ENCODE assay signal across 15 cellular contexts in genomic region chr11:73991471-73992006, GRCh38. TPM values are rescaled to one million over a fixed set of nuclear protein-coding genes. Genes with fewer than 3 reads are reported as not detected.
DNase-seq lines count a peak whose midpoint lies in the region; ATAC-seq, FAIRE-seq and TF ChIP-seq lines count a peak whose summit lies in the region.
"Had no signal": no experiment of that assay in that cellular context is flagged by ENCODE, and none has a peak within 500 bp of the region (broad histone marks: within the 10 kb centered on the region; RNA-seq: fewer than 3 reads in every experiment).

No MANE protein-coding gene starts in this region.

- intact Hi-C loops in CD14-positive monocyte (cut with micrococcal nuclease): no loop called here

- H3K79me1 ChIP-seq in trophoblast cell (ENCODE audit: low read length): no peaks in the 10 kb centered on the region

- H3K18ac ChIP-seq in trophoblast cell (ENCODE audit: low read length): no peak overlapping the region

- H3K9ac ChIP-seq in trophoblast cell (ENCODE audit: low read length): no peak overlapping the region

- no peaks in the 10 kb centered on the region for H3K36me3 ChIP-seq in trophoblast cell (ENCODE audit: control insufficient read depth in 1 of 2, insufficient read depth in 2 of 2, low read length in 2 of 2)

- FAIRE-seq in GM12892 (lab: Jason Lieb, UNC): no peak

- no peak for TF ChIP-seq CTCF in CD14-positive monocyte (IDR thresholded peaks at IDR 0.05)

- DNase-seq in CD14-positive monocyte (ENCODE audit: low spot score) (peak; percentile 10), GM12892 (ENCODE audit: insufficient read length) (no peak), trophoblast cell (no peak), left lobe of liver (ENCODE audit: low spot score) (no peak)
- DNase-seq in activated naive CD8-positive, alpha-beta T cell treated with anti-CD3 and anti-CD28 coated beads, Interleukin-2, amount 50 U/mL, for 24 hours: no peak
- DNase-seq: activated CD4-positive, alpha-beta T cell treated with anti-CD3 and anti-CD28 coated beads, Interleukin-2, amount 10 ng/mL, durations not matched to agents 24 days and 14 days; GDM1; stimulated activated CD4-positive, alpha-beta T cell treated with anti-CD3 and anti-CD28 coated beads, Interleukin-4, amount 100 ng/mL, for 4 hours had no signal

- H4K91ac ChIP-seq in trophoblast cell (ENCODE audit: low read depth, low read length): no peak overlapping the region

- no peak overlapping the region for H2BK5ac ChIP-seq in trophoblast cell (ENCODE audit: low read depth, low read length, poor library complexity)

- H3K9me3 ChIP-seq in trophoblast cell (ENCODE audit: insufficient read depth, low read depth, low read length): no peaks in the 10 kb centered on the region

- H2AFZ ChIP-seq in trophoblast cell (ENCODE audit: insufficient read depth, low read length, poor library complexity): no peak overlapping the region

- H3K4me3 ChIP-seq in trophoblast cell (ENCODE audit: low read depth, low read length): no peak overlapping the region

- H4K12ac ChIP-seq in trophoblast cell (ENCODE audit: low read depth, low read length): no peak overlapping the region

- peak overlapping the region in 4 of 7 donors; percentile 12 to 73 (median 60) for H3K27ac Mint-ChIP-seq in CD14-positive monocyte
- peak overlapping the region; percentile 65 for H3K27ac Mint-ChIP-seq in activated naive CD8-positive, alpha-beta T cell treated with anti-CD3 and anti-CD28 coated beads, Interleukin-2, amount 50 U/mL, for 24 hours

- H3K4me2 ChIP-seq in trophoblast cell (ENCODE audit: low read length): no peak overlapping the region

- H3K4me1 ChIP-seq in trophoblast cell (ENCODE audit: control insufficient read depth in 1 of 2, insufficient read depth in 2 of 2, low read length in 2 of 2): no peaks in the 10 kb centered on the region

- no peak overlapping the region for H3K4ac ChIP-seq in trophoblast cell (ENCODE audit: low read depth, low read length)

- H3K4me3 Mint-ChIP-seq in CD14-positive monocyte: no peak overlapping the region
- H3K4me3 Mint-ChIP-seq in activated naive CD8-positive, alpha-beta T cell treated with anti-CD3 and anti-CD28 coated beads, Interleukin-2, amount 50 U/mL, for 24 hours: no peak overlapping the region
- H3K4me3 Mint-ChIP-seq: activated CD4-positive, alpha-beta T cell treated with anti-CD3 and anti-CD28 coated beads, Interleukin-2, amount 10 ng/mL, durations not matched to agents 24 days and 14 days had no signal

- H2BK12ac ChIP-seq in trophoblast cell (ENCODE audit: low read length): no peak overlapping the region

- H4K8ac ChIP-seq in trophoblast cell (ENCODE audit: low read depth, low read length): no peak overlapping the region

- no CpG with 5 or more reads among the region's 6 CpGs for WGBS in trophoblast cell (ENCODE audit: extremely low coverage, insufficient coverage, insufficient read length)

- no peaks in the 10 kb centered on the region for H3K27me3 Mint-ChIP-seq in CD14-positive monocyte (ENCODE audit: low read depth in 3 of 3)
- no peaks in the 10 kb centered on the region for H3K27me3 Mint-ChIP-seq in activated naive CD8-positive, alpha-beta T cell treated with anti-CD3 and anti-CD28 coated beads, Interleukin-2, amount 50 U/mL, for 24 hours
- H3K27me3 Mint-ChIP-seq: activated CD4-positive, alpha-beta T cell treated with anti-CD3 and anti-CD28 coated beads, Interleukin-2, amount 10 ng/mL, durations not matched to agents 24 days and 14 days had no signal

- no peaks in the 10 kb centered on the region for H3K36me3 Mint-ChIP-seq in CD14-positive monocyte
- H3K36me3 Mint-ChIP-seq in activated naive CD8-positive, alpha-beta T cell treated with anti-CD3 and anti-CD28 coated beads, Interleukin-2, amount 50 U/mL, for 24 hours (ENCODE audit: low read depth): no peaks in the 10 kb centered on the region

- no peak overlapping the region for H3K27ac ChIP-seq in trophoblast cell (ENCODE audit: low read depth, low read length)
- H3K27ac ChIP-seq: C4-2B had no signal

- no peaks in the 10 kb centered on the region for H3K79me2 ChIP-seq in trophoblast cell (ENCODE audit: control insufficient read depth, insufficient read depth, low read length, poor library complexity)

- peaks cover 0 to 2% (median 0%) of the 10 kb centered on the region in 7 donors for H3K9me3 Mint-ChIP-seq in CD14-positive monocyte
- H3K9me3 Mint-ChIP-seq in activated naive CD8-positive, alpha-beta T cell treated with anti-CD3 and anti-CD28 coated beads, Interleukin-2, amount 50 U/mL, for 24 hours: no peaks in the 10 kb centered on the region
- H3K9me3 Mint-ChIP-seq: activated CD4-positive, alpha-beta T cell treated with anti-CD3 and anti-CD28 coated beads, Interleukin-2, amount 10 ng/mL, durations not matched to agents 24 days and 14 days had no signal

- H2BK120ac ChIP-seq in trophoblast cell (ENCODE audit: insufficient read depth, low read length, poor library complexity): no peak overlapping the region

- ATAC-seq in HG02798 (IDR thresholded peaks at IDR 0.05; ENCODE audit: poor library complexity, unreplicated experiment) (peak; percentile 42), GM21515 (IDR thresholded peaks at IDR 0.05; ENCODE audit: unreplicated experiment) (no peak), HG02763 (IDR thresholded peaks at IDR 0.05; ENCODE audit: unreplicated experiment) (no peak), left lobe of liver (no peak)
- ATAC-seq in activated naive CD8-positive, alpha-beta T cell treated with anti-CD3 and anti-CD28 coated beads, Interleukin-2, amount 50 U/mL, for 24 hours: no peak

- H3K23ac ChIP-seq in trophoblast cell (ENCODE audit: low read length): no peak overlapping the region

- no peak overlapping the region for H2AK5ac ChIP-seq in trophoblast cell (ENCODE audit: low read length)

- peaks cover 16% of the 10 kb centered on the region for H3K4me1 Mint-ChIP-seq in CD14-positive monocyte
- H3K4me1 Mint-ChIP-seq in activated naive CD8-positive, alpha-beta T cell treated with anti-CD3 and anti-CD28 coated beads, Interleukin-2, amount 50 U/mL, for 24 hours: peaks cover 61% of the 10 kb centered on the region

- H3K27me3 ChIP-seq in trophoblast cell (ENCODE audit: insufficient read depth, low read length): no peaks in the 10 kb centered on the region

- no peak overlapping the region for H3K14ac ChIP-seq in trophoblast cell (ENCODE audit: low read length)

- TF ChIP-seq POLR2A in GM12892 (IDR thresholded peaks at IDR 0.05; ENCODE audit: low read depth, low read length): peak; percentile 44

RNA-seq across cellular contexts. Expression of gene UCP2, which starts 8.9 kb away (rescaled TPM):
- 100 to 1,000 TPM; 649 to 665 TPM for polyA plus RNA-seq in CD14-positive monocyte
- 83.0 TPM for polyA plus RNA-seq in GM12892 (2012; ENCODE audit: missing spikeins)
- polyA plus RNA-seq in trophoblast cell (2013): 30.8 and 31.1 TPM in 2 replicates
- 6.1 TPM for total RNA-seq in left lobe of liver

RNA-seq across cellular contexts. Expression of gene UCP3, which starts 17.3 kb away (rescaled TPM):
- polyA plus RNA-seq in CD14-positive monocyte: not detected
- 0.74 TPM for polyA plus RNA-seq in GM12892 (2012; ENCODE audit: missing spikeins)
- 0.31 and 0.35 TPM in 2 replicates for polyA plus RNA-seq in trophoblast cell (2013)
- 0.58 TPM for total RNA-seq in left lobe of liver
- total RNA-seq: H4 had no signal

RNA-seq across cellular contexts. Expression of gene DNAJB13, which starts 40.7 kb away (rescaled TPM):
- not detected for polyA plus RNA-seq in CD14-positive monocyte
- 0.28 TPM for polyA plus RNA-seq in GM12892 (2012; ENCODE audit: missing spikeins)
- 0.03 and 0.05 TPM in 2 replicates for polyA plus RNA-seq in trophoblast cell (2013)
- not detected for total RNA-seq in left lobe of liver
- total RNA-seq: H4, pulmonary artery endothelial cell, subcutaneous adipose tissue had no signal
